In the genomic region with DNA sequence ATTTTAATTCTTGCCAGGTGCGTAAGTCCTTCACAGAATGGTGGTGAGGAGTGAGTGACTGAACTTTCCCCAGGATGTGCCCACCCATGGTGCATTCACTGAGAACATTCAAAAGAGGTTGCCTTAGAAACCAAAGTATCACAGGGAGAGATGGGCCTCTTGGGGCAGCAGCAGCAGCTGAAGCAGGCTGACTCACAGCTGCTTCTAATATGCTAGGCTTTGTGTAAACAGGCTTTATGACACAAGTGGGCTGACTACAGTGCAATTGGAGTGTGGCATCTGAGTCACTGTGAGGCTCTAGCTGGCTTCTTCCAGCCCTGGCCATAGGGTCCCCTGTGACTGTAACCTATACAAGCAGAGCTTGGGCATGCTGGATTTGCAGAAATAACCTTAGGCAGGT, we compare ENCODE assay signal across 1 cellular context.
TF ChIP-seq lines count a peak whose summit lies in the region.

No MANE protein-coding gene starts in this region.

TF ChIP-seq in endothelial cell of umbilical vein, 7 proteins besides CTCF, POLR2A, EP300 and RAD21:
- TF ChIP-seq JUN (IDR thresholded peaks at IDR 0.05; ENCODE audit: borderline replicate concordance, insufficient read depth, insufficient read length, low read depth): peak; percentile 35
- TF ChIP-seq MYC (IDR thresholded peaks at IDR 0.05; ENCODE audit: low read depth, low read length): no peak
- peak; percentile 90 for TF ChIP-seq FOS (IDR thresholded peaks at IDR 0.05; ENCODE audit: borderline replicate concordance, insufficient read depth, low read length)
- TF ChIP-seq, protein P1, sequence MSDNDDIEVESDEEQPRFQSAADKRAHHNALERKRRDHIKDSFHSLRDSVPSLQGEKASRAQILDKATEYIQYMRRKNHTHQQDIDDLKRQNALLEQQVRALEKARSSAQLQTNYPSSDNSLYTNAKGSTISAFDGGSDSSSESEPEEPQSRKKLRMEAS (IDR thresholded peaks at IDR 0.05; ENCODE audit: insufficient read depth, insufficient read length): no peak
- no peak for TF ChIP-seq EZH2 (IDR thresholded peaks at IDR 0.05; ENCODE audit: borderline replicate concordance, low read depth, low read length, severe bottlenecking)
- TF ChIP-seq POLR2AphosphoS5 (IDR thresholded peaks at IDR 0.05; ENCODE audit: insufficient read depth, low read depth, low read length): no peak
TF ChIP-seq in endothelial cell of umbilical vein: peak in this region for 2.
